8 cellular contexts compared by ENCODE assay signal in the genomic region with DNA sequence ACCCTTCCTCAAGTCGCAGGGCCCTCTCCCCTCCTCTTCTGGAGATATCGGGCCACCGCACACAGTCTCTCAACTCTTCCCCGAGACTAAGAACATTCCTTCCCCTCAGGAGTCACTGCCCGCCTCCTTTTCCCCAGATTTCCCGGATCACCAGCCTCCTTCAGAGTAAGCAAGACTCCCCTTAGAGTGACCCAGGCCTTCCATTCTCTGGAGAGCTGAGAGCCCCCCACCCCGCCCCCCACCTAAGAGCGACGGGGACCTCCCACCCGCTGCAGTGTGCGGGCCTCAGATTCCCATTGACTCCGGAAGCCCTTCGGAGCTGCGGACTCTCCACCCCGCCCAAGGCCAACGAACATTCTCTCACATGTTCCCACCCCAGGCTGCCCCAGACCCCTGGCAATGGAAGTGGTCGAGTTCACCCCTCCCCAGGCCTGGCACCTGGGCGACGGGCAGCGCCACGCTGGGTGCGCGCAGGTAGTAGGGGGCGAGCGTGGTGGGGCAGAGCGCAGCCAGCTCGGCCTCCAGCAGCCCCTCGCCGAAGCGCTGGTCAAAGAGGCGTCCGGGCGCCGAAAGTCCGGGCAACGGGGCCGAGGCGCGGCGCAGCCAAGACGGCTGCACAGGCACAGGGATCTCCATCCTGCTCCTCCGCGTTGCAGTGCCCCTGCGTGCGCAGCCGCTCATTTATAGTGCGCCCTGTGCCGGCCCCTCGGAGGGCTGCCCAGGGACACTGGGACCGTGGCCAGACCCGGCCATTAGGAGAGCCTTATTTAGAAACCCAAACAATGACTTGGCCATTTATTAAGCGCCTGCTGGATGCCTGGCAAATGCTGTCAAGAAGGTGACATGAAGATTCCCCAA. TPM values are rescaled to one million over a fixed set of nuclear protein-coding genes. Genes with fewer than 3 reads are reported as not detected.
DNase-seq lines count a peak whose midpoint lies in the region; ATAC-seq and TF ChIP-seq lines count a peak whose summit lies in the region.

TSS of gene HSPB6 (minus strand) at position 657 of the 858 bp plus-strand sequence. CDS start at position 636, 21 bp downstream.

- H3K79me2 ChIP-seq in MM.1S (ENCODE audit: low read length): peaks cover 15% of the 10 kb centered on the region

- no peak for ATAC-seq in mucosa of descending colon
- ATAC-seq in HG02642 (IDR thresholded peaks at IDR 0.05; ENCODE audit: poor library complexity, unreplicated experiment): no peak
- ATAC-seq in foreskin keratinocyte: no peak
- no peak for ATAC-seq in GM21737 (IDR thresholded peaks at IDR 0.05; ENCODE audit: unreplicated experiment)

- no peak for DNase-seq in MM.1S
- DNase-seq in effector memory CD4-positive, alpha-beta T cell: no peak
- peak in 2 of 3 donors; percentile 59 to 62 for DNase-seq in mucosa of descending colon
- DNase-seq in D341Med (ENCODE audit: low spot score): no peak
- no peak for DNase-seq in foreskin keratinocyte

- H3K9me2 ChIP-seq in MM.1S (replicated peaks; ENCODE audit: insufficient read depth, low read length): no peaks in the 10 kb centered on the region

- peaks cover 11% of the 10 kb centered on the region for H4K20me1 ChIP-seq in BLaER1
- H4K20me1 ChIP-seq in MM.1S (ENCODE audit: insufficient read depth, low read length): no peaks in the 10 kb centered on the region

- H3K36me3 ChIP-seq in BLaER1 (peaks cover 55% of the 10 kb centered on the region), MM.1S (replicated peaks; ENCODE audit: insufficient read depth, low read length) (no peaks in the 10 kb centered on the region), mucosa of descending colon (ENCODE audit: low read depth) (peaks cover 7% of the 10 kb centered on the region)
- H3K36me3 ChIP-seq in effector memory CD4-positive, alpha-beta T cell (ENCODE audit: control insufficient read depth, insufficient read depth, low read length): peaks cover 22% of the 10 kb centered on the region

- H3K4me3 ChIP-seq in BLaER1 (peak within 1 kb of the TSS; percentile 95), MM.1S (ENCODE audit: low read length) (peak within 1 kb of the TSS; percentile 75), mucosa of descending colon (peak within 1 kb of the TSS; percentile 80)
- peak within 1 kb of the TSS; percentile 37 for H3K4me3 ChIP-seq in effector memory CD4-positive, alpha-beta T cell (ENCODE audit: insufficient read depth, low read depth, low read length, poor library complexity, severe bottlenecking)

- H3K27ac ChIP-seq in BLaER1 (peak within 1 kb of the TSS; percentile 87), MM.1S (ENCODE audit: low read length) (peak within 1 kb of the TSS; percentile 57; the same call in 1 of the 2 replicates), foreskin keratinocyte (no peak within 1 kb of the TSS)
- no peak within 1 kb of the TSS for H3K27ac ChIP-seq in effector memory CD4-positive, alpha-beta T cell (ENCODE audit: insufficient read depth, low read length, poor library complexity, severe bottlenecking)

- intact Hi-C loops in mucosa of descending colon (cut with DNase I, micrococcal nuclease): no loop called here

- H3K4me1 ChIP-seq in BLaER1 (peaks cover 27% of the 10 kb centered on the region), MM.1S (ENCODE audit: low read length) (peaks cover 12% of the 10 kb centered on the region; the same call in 1 of the 2 replicates), mucosa of descending colon (ENCODE audit: low read depth) (peaks cover 32% of the 10 kb centered on the region), foreskin keratinocyte (no peaks in the 10 kb centered on the region)
- H3K4me1 ChIP-seq in effector memory CD4-positive, alpha-beta T cell (ENCODE audit: control insufficient read depth, insufficient read depth, low read length, poor library complexity, severe bottlenecking): peaks cover 28% of the 10 kb centered on the region

- H2AFZ ChIP-seq in MM.1S (ENCODE audit: low read length): peak within 1 kb of the TSS; percentile 82

- no peaks in the 10 kb centered on the region for H3K9me3 ChIP-seq in BLaER1
- H3K9me3 ChIP-seq in MM.1S (replicated peaks; ENCODE audit: insufficient read depth, low read length): no peaks in the 10 kb centered on the region
- no peaks in the 10 kb centered on the region for H3K9me3 ChIP-seq in effector memory CD4-positive, alpha-beta T cell (ENCODE audit: control insufficient read depth, low read length)
- no peaks in the 10 kb centered on the region for H3K9me3 ChIP-seq in mucosa of descending colon

- H3K9ac ChIP-seq in BLaER1 (peak within 1 kb of the TSS; percentile 82), MM.1S (ENCODE audit: low read length) (peak within 1 kb of the TSS; percentile 77; the same call in 1 of the 2 replicates)

- TF ChIP-seq CTCF in MM.1S (IDR thresholded peaks at IDR 0.05; ENCODE audit: low read length) (no peak), mucosa of descending colon (IDR thresholded peaks at IDR 0.05) (no peak), foreskin keratinocyte (conservative IDR thresholded peaks at IDR 0.05) (no peak)

- H3K4me2 ChIP-seq in BLaER1 (peak within 1 kb of the TSS; percentile 98), MM.1S (ENCODE audit: low read depth, low read length) (peak within 1 kb of the TSS; percentile 94)

- H3F3A ChIP-seq in MM.1S (ENCODE audit: insufficient read depth, low read length): peaks cover 4% of the 10 kb centered on the region; the same call in 1 of the 2 replicates

- no peaks in the 10 kb centered on the region for H3K27me3 ChIP-seq in BLaER1
- no peaks in the 10 kb centered on the region for H3K27me3 ChIP-seq in MM.1S (replicated peaks; ENCODE audit: insufficient read depth, low read length)
- H3K27me3 ChIP-seq in effector memory CD4-positive, alpha-beta T cell (replicated peaks; ENCODE audit: control insufficient read depth, insufficient read depth, low read length, poor library complexity, severe bottlenecking): no peaks in the 10 kb centered on the region
- no peaks in the 10 kb centered on the region for H3K27me3 ChIP-seq in foreskin keratinocyte

RNA-seq across cellular contexts. Expression of gene HSPB6, which starts in this region (rescaled TPM):
- 100 to 1,000 TPM in 1 of 3 donors, 10 to 100 TPM in 1, 1 to 10 TPM in 1; 3.9 to 122 (median 22.9) TPM for total RNA-seq in mucosa of descending colon
- total RNA-seq in foreskin keratinocyte: 0.07 and 0.10 TPM in 2 replicates
- 0.39 and 0.46 TPM in 2 replicates for polyA plus RNA-seq in foreskin keratinocyte

Comparison
In these comparisons a context has a peak if more than half of its experiments do, and no peak if none do; other contexts are left out.
1. H3K27ac ChIP-seq: peak in BLaER1 (single experiment) and MM.1S (single experiment); none in effector memory CD4-positive, alpha-beta T cell (single experiment) and foreskin keratinocyte (single experiment).
2. H3K4me3 ChIP-seq: peak in every context shown above with its lines; median percentile 95 in BLaER1; 80 in mucosa of descending colon; 75 in MM.1S; 37 in effector memory CD4-positive, alpha-beta T cell.
3. DNase-seq: peak in mucosa of descending colon (2 of 3); none in MM.1S (single experiment), effector memory CD4-positive, alpha-beta T cell (0 of 3), D341Med (single experiment) and foreskin keratinocyte (0 of 2).